In genomic region chr5:101271416-101271815, GRCh38 we compare ENCODE assay signal across 1 cellular context.
TF ChIP-seq lines count a peak whose summit lies in the region.

No MANE protein-coding gene starts in this region.

TF ChIP-seq in GM12878, 131 proteins besides CTCF, POLR2A, EP300 and RAD21 (continued from another document):
- no peak for TF ChIP-seq BCL3 (IDR thresholded peaks at IDR 0.05; ENCODE audit: borderline replicate concordance, insufficient read depth, low read depth, low read length, poor library complexity, severe bottlenecking)
- TF ChIP-seq CHD4 (IDR thresholded peaks at IDR 0.05): no peak
- TF ChIP-seq KDM1A (IDR thresholded peaks at IDR 0.05; ENCODE audit: borderline replicate concordance): no peak
- no peak for TF ChIP-seq SKIL (IDR thresholded peaks at IDR 0.05; ENCODE audit: low read depth, poor library complexity, severe bottlenecking)
- no peak for TF ChIP-seq ZBTB11 (CRISPR knock-in tag; IDR thresholded peaks at IDR 0.05)
- no peak for TF ChIP-seq GATAD2B (conservative IDR thresholded peaks at IDR 0.05; ENCODE audit: low read depth)
- no peak for TF ChIP-seq RFX5 (IDR thresholded peaks at IDR 0.05; ENCODE audit: low read depth, low read length)
- TF ChIP-seq MAX (IDR thresholded peaks at IDR 0.05; ENCODE audit: low read depth, low read length): no peak
- no peak for TF ChIP-seq MEF2B (IDR thresholded peaks at IDR 0.05; ENCODE audit: partially characterized antibody, poor library complexity, severe bottlenecking)
- no peak for TF ChIP-seq E4F1 (IDR thresholded peaks at IDR 0.05; ENCODE audit: borderline replicate concordance, partially characterized antibody)
- no peak for TF ChIP-seq STAT1 (conservative IDR thresholded peaks at IDR 0.05)
- no peak for TF ChIP-seq E2F4 (IDR thresholded peaks at IDR 0.05; ENCODE audit: low read depth, low read length)
